In genomic region chr10:44899450-44900080, GRCh38 we compare ENCODE assay signal across 16 cellular contexts. TPM values are rescaled to one million over a fixed set of nuclear protein-coding genes. Genes with fewer than 3 reads are reported as not detected.
DNase-seq lines count a peak whose midpoint lies in the region; ATAC-seq and TF ChIP-seq lines count a peak whose summit lies in the region.
"Had no signal": no experiment of that assay in that cellular context is flagged by ENCODE, and none has a peak within 500 bp of the region (broad histone marks: within the 10 kb centered on the region; RNA-seq: fewer than 3 reads in every experiment).

No MANE protein-coding gene starts in this region.

- peak overlapping the region; percentile 19 for H3K18ac ChIP-seq in H9 (ENCODE audit: insufficient read length, low read depth, low read length)

- no peak overlapping the region for H2BK20ac ChIP-seq in H9 (ENCODE audit: low read depth, low read length, poor library complexity, severe bottlenecking)

- H2BK15ac ChIP-seq in H9 (ENCODE audit: low read depth, low read length): no peak overlapping the region

- no peaks in the 10 kb centered on the region for H4K20me1 ChIP-seq in H9 (ENCODE audit: control insufficient read depth, insufficient read depth, insufficient read length)

- H2BK12ac ChIP-seq in H9 (ENCODE audit: insufficient read length, low read depth, low read length): no peak overlapping the region

- no peak overlapping the region for H3K14ac ChIP-seq in H9 (ENCODE audit: insufficient read depth, low read length)

- no peaks in the 10 kb centered on the region for H3K36me3 ChIP-seq in mesodermal cell (ENCODE audit: control insufficient read depth, insufficient read depth, low read length)

- no peak overlapping the region for H4K91ac ChIP-seq in H9 (ENCODE audit: insufficient read length, low read depth, low read length)

- no peak overlapping the region for H2BK5ac ChIP-seq in H9 (ENCODE audit: insufficient read length, low read length)

- no peaks in the 10 kb centered on the region for H3K79me2 ChIP-seq in H9 (ENCODE audit: insufficient read depth, low read length)

- no peak overlapping the region for H3K4ac ChIP-seq in H9 (ENCODE audit: low read depth, low read length)

- no peak overlapping the region for H3K4me2 ChIP-seq in H9 (ENCODE audit: insufficient read depth, insufficient read length, low read length)

- H3K27ac Mint-ChIP-seq in H9: peak overlapping the region; percentile 74 to 98 (median 97); a peak in 5 of 7 replicates
- peak overlapping the region; percentile 74 for H3K27ac Mint-ChIP-seq in endothelial cell (ENCODE audit: unreplicated experiment)
- H3K27ac Mint-ChIP-seq in progenitor cell of endocrine pancreas: peak overlapping the region; percentile 81

- H3K56ac ChIP-seq in H9 (ENCODE audit: insufficient read length, low read depth, low read length): no peak overlapping the region

- no peak for ATAC-seq in omental fat pad (ENCODE audit: low FRiP score)
- ATAC-seq: Panc1, Right ventricle myocardium inferior had no signal

- no peak overlapping the region for H4K8ac ChIP-seq in H9 (replicated peaks; ENCODE audit: insufficient read length, low read depth, low read length)

- peaks cover 4% of the 10 kb centered on the region; the same call in 1 of the 2 replicates for H3K4me1 ChIP-seq in H9 (ENCODE audit: insufficient read depth, low read length)
- peaks cover 23% of the 10 kb centered on the region for H3K4me1 ChIP-seq in mesodermal cell (ENCODE audit: control insufficient read depth, insufficient read depth, low read length, poor library complexity, severe bottlenecking)

- H3K79me1 ChIP-seq in H9 (ENCODE audit: insufficient read depth, low read depth, low read length, poor library complexity, severe bottlenecking): no peaks in the 10 kb centered on the region

- no peak overlapping the region for H4K5ac ChIP-seq in H9 (ENCODE audit: insufficient read length, low read depth, low read length)

- no peak overlapping the region for H3K9ac ChIP-seq in H9 (ENCODE audit: extremely low read depth, insufficient read length, low read length)

- H2AK5ac ChIP-seq in H9 (ENCODE audit: insufficient read length, low read length): no peak overlapping the region

- H3K27me3 Mint-ChIP-seq in H9 (ENCODE audit: low read depth): no peaks in the 10 kb centered on the region; the same call in none of the 2 replicates
- H3K27me3 Mint-ChIP-seq in endothelial cell (ENCODE audit: unreplicated experiment): no peaks in the 10 kb centered on the region
- peaks cover 7% of the 10 kb centered on the region for H3K27me3 Mint-ChIP-seq in progenitor cell of endocrine pancreas

- H3K9me3 Mint-ChIP-seq in H9: peaks cover 14 to 15% of the 10 kb centered on the region in 2 experiments
- no peaks in the 10 kb centered on the region for H3K9me3 Mint-ChIP-seq in endothelial cell (ENCODE audit: unreplicated experiment)
- no peaks in the 10 kb centered on the region for H3K9me3 Mint-ChIP-seq in progenitor cell of endocrine pancreas (ENCODE audit: low read depth)
- H3K9me3 Mint-ChIP-seq: CD4-positive, alpha-beta memory T cell had no signal

- no CpG with 5 or more reads among the region's 5 CpGs for WGBS in H9 (ENCODE audit: extremely low coverage, insufficient read length, low lambda C conversion rate)
- 82 to 84% methylated on average over 5 of the region's 5 CpGs for WGBS in mesodermal cell (ENCODE audit: insufficient coverage in 2 of 2), 2 experiments

- H3K27ac ChIP-seq in H9 (ENCODE audit: insufficient read length, low read depth, low read length) (no peak overlapping the region), mesodermal cell (ENCODE audit: low read depth, low read length, severe bottlenecking) (peak overlapping the region; percentile 18)

- H3K4me3 Mint-ChIP-seq in H9 (no peak overlapping the region), endothelial cell (ENCODE audit: unreplicated experiment) (no peak overlapping the region), progenitor cell of endocrine pancreas (ENCODE audit: low read depth) (no peak overlapping the region)
- H3K4me3 Mint-ChIP-seq: CD4-positive, alpha-beta memory T cell had no signal

- DNase-seq in H9 (peak; percentile 61), endothelial cell (ENCODE audit: low spot score) (no peak), progenitor cell of endocrine pancreas (ENCODE audit: low spot score, unreplicated experiment) (no peak), NCI-H1436 treated with DMSO at 0.1 percent for 48 hours (lab: John Stamatoyannopoulos, UW) (no peak), omental fat pad (ENCODE audit: low spot score) (no peak)
- DNase-seq in activated CD4-positive, alpha-beta T cell treated with anti-CD3 and anti-CD28 coated beads for 4 hours: no peak
- DNase-seq: ACHN; AML-193; CD4-positive, alpha-beta memory T cell; NCI-H1105; NCI-H226; NCI-H524 treated with DMSO at 0.1 percent for 48 hours had no signal

- H2AFZ ChIP-seq in H9 (ENCODE audit: low read length): no peak overlapping the region

- H3T11ph ChIP-seq in H9 (ENCODE audit: low read length): no peak overlapping the region

- no peaks in the 10 kb centered on the region for H3K23me2 ChIP-seq in H9 (ENCODE audit: insufficient read length, low read depth, low read length, poor library complexity, severe bottlenecking)

- no peak overlapping the region for H3K23ac ChIP-seq in H9 (ENCODE audit: insufficient read length, low read depth, low read length)

- H3K4me3 ChIP-seq in mesodermal cell (ENCODE audit: extremely low read depth, insufficient read depth, low read length, poor library complexity, severe bottlenecking): no peak overlapping the region

- H3K36me3 Mint-ChIP-seq in H9 (ENCODE audit: insufficient read depth in 1 of 3, low read depth in 3 of 3) (peaks cover 3 to 9% (median 4%) of the 10 kb centered on the region in 3 experiments; a peak in 3 of 7 replicates), endothelial cell (ENCODE audit: low read depth, unreplicated experiment) (no peaks in the 10 kb centered on the region), progenitor cell of endocrine pancreas (ENCODE audit: insufficient read depth) (no peaks in the 10 kb centered on the region)
- H3K36me3 Mint-ChIP-seq: CD4-positive, alpha-beta memory T cell had no signal

- H3K27me3 ChIP-seq in H9 (ENCODE audit: insufficient read depth, low read length): no peaks in the 10 kb centered on the region

- no peak for TF ChIP-seq CTCF in H9 (conservative IDR thresholded peaks at IDR 0.05)
- TF ChIP-seq CTCF in endothelial cell (IDR thresholded peaks at IDR 0.05; ENCODE audit: unreplicated experiment): no peak
- no peak for TF ChIP-seq CTCF in progenitor cell of endocrine pancreas (IDR thresholded peaks at IDR 0.05; ENCODE audit: unreplicated experiment)
- TF ChIP-seq CTCF in omental fat pad (IDR thresholded peaks at IDR 0.05): no peak

- H2BK120ac ChIP-seq in H9 (ENCODE audit: low read depth, low read length, poor library complexity, severe bottlenecking): no peak overlapping the region

- H3K9me3 ChIP-seq in H9 (ENCODE audit: control insufficient read depth, low read depth, low read length) (no peaks in the 10 kb centered on the region), mesodermal cell (ENCODE audit: control insufficient read depth, low read length) (no peaks in the 10 kb centered on the region)

- peaks cover 20 to 26% of the 10 kb centered on the region in 2 experiments for H3K4me1 Mint-ChIP-seq in H9
- H3K4me1 Mint-ChIP-seq in endothelial cell (ENCODE audit: unreplicated experiment): peaks cover 11% of the 10 kb centered on the region
- H3K4me1 Mint-ChIP-seq in progenitor cell of endocrine pancreas (ENCODE audit: low read depth): peaks cover 11% of the 10 kb centered on the region
- H3K4me1 Mint-ChIP-seq: CD4-positive, alpha-beta memory T cell had no signal

RNA-seq across cellular contexts. Expression of gene TMEM72, which starts 11.6 kb away (rescaled TPM):
- not detected in 2 replicates for total RNA-seq in H9 (2021)
- not detected for total RNA-seq in endothelial cell (ENCODE audit: unreplicated experiment)
- 0.26 TPM for polyA plus RNA-seq in mesodermal cell (2013, experiment 1 of 2)
- 0.10 TPM for polyA plus RNA-seq in mesodermal cell (2013, experiment 2 of 2)
- total RNA-seq in progenitor cell of endocrine pancreas: 0.93 and 1.5 TPM in 2 replicates
- total RNA-seq in omental fat pad: not detected
- total RNA-seq: CD4-positive, alpha-beta memory T cell; MCF 10A; Right ventricle myocardium inferior had no signal
- polyA plus RNA-seq: CD4-positive, alpha-beta memory T cell had no signal
